ENCODE assay signal across 1 cellular context in genomic region chr11:65592840-65593517, GRCh38.
A peak's percentile ranks its signal among the peaks of the same experiment; 100 is the strongest.
TF ChIP-seq lines count a peak whose summit lies in the region.

No MANE protein-coding gene starts in this region.

TF ChIP-seq in HEK293, 187 proteins besides CTCF, POLR2A, EP300 and RAD21 (continued from another document):
- no peak for TF ChIP-seq PRDM2 (tag by site-specific recombination; IDR thresholded peaks at IDR 0.05; ENCODE audit: borderline replicate concordance)
- no peak for TF ChIP-seq ZNF302 (tag by site-specific recombination; IDR thresholded peaks at IDR 0.05; ENCODE audit: low read depth)
- TF ChIP-seq ATF2 (tag by site-specific recombination; IDR thresholded peaks at IDR 0.05; ENCODE audit: low read depth) = no peak
- TF ChIP-seq ZNF335 (tag by site-specific recombination; conservative IDR thresholded peaks at IDR 0.05) = no peak
- TF ChIP-seq GLI4 (tag by site-specific recombination; IDR thresholded peaks at IDR 0.05) = no peak
- TF ChIP-seq SCRT2 (tag by site-specific recombination; IDR thresholded peaks at IDR 0.05) = peak; percentile 72
- no peak for TF ChIP-seq ZNF658 (tag by site-specific recombination; IDR thresholded peaks at IDR 0.05)
